ENCODE assay signal across 8 cellular contexts in the genomic region with DNA sequence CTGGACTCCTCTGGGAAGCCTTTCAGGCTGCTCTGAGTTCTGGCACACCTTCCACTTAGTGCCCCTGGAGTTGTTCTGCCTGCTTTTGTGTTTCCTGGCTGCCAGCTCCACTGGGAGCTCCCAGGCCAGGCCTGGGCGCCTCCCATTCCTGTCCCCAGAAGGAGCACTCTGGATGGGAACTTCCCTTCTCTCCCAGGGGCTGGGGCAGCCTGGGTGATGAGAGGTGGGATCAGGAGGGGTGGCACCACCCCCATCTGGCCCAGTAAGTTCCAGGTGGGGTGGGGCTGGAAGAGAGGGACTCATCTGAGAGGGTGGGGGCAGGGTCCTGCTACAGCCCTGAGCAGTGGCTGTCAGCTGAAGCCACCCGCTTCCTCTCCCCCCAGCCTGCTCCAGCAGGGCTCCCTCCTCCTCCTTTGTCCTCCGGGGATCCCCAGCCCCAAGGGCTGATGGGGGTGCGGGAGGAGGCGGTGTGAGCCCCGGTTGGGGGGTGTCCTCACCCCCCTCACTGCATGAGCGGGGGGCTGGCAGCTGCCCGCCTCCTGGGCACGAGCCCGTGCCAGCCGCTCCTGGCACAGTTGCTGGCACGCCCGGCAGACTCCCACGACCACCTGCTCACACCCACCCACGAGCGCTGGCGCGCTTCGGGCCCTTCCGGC. TPM values are rescaled to one million over a fixed set of nuclear protein-coding genes. Genes with fewer than 3 reads are reported as not detected.
A peak's percentile ranks its signal among the peaks of the same experiment; 100 is the strongest.
DNase-seq lines count a peak whose midpoint lies in the region; ATAC-seq and TF ChIP-seq lines count a peak whose summit lies in the region.

No MANE protein-coding gene starts in this region.

- peaks cover 2% of the 10 kb centered on the region for H3K4me1 Mint-ChIP-seq in activated CD8-positive, alpha-beta memory T cell treated with anti-CD3 and anti-CD28 coated beads, Interleukin-2, amount 10 ng/mL, durations not matched to agents 7 days and 5 days

- no peak overlapping the region for H3K27ac ChIP-seq in foreskin keratinocyte

- TF ChIP-seq CTCF in epithelial cell of proximal tubule (conservative IDR thresholded peaks at IDR 0.05; ENCODE audit: low read depth, low read length) (no peak), retinal pigment epithelial cell (conservative IDR thresholded peaks at IDR 0.05; ENCODE audit: low read depth, low read length) (no peak), foreskin keratinocyte (conservative IDR thresholded peaks at IDR 0.05) (no peak)

- no peak overlapping the region for H3K4me3 Mint-ChIP-seq in activated CD8-positive, alpha-beta memory T cell treated with anti-CD3 and anti-CD28 coated beads, Interleukin-2, amount 10 ng/mL, durations not matched to agents 7 days and 5 days

- no peak overlapping the region for H3K27ac Mint-ChIP-seq in activated CD8-positive, alpha-beta memory T cell treated with anti-CD3 and anti-CD28 coated beads, Interleukin-2, amount 10 ng/mL, durations not matched to agents 7 days and 5 days

- no peak for ATAC-seq in activated CD8-positive, alpha-beta memory T cell treated with anti-CD3 and anti-CD28 coated beads, Interleukin-2, amount 10 ng/mL, durations not matched to agents 7 days and 5 days
- ATAC-seq in GM18502 (IDR thresholded peaks at IDR 0.05; ENCODE audit: poor library complexity, unreplicated experiment) (no peak), HG02610 (IDR thresholded peaks at IDR 0.05; ENCODE audit: unreplicated experiment) (no peak), foreskin keratinocyte (no peak)

- peak; percentile 38 for DNase-seq in activated CD8-positive, alpha-beta memory T cell treated with anti-CD3 and anti-CD28 coated beads, Interleukin-2, amount 50 U/mL, for 4 hours
- no peak for DNase-seq in activated CD8-positive, alpha-beta memory T cell treated with anti-CD3 and anti-CD28 coated beads, Interleukin-2, amount 10 ng/mL, durations not matched to agents 7 days and 5 days
- DNase-seq in NCI-H526 (lab: John Stamatoyannopoulos, UW) (peak; percentile 59 to 81), epithelial cell of proximal tubule (ENCODE audit: low read depth) (no peak), retinal pigment epithelial cell (ENCODE audit: low read depth) (no peak), foreskin keratinocyte (no peak)

- H3K4me1 ChIP-seq in foreskin keratinocyte = no peaks in the 10 kb centered on the region

- H3K27me3 Mint-ChIP-seq in activated CD8-positive, alpha-beta memory T cell treated with anti-CD3 and anti-CD28 coated beads, Interleukin-2, amount 10 ng/mL, durations not matched to agents 7 days and 5 days = peaks cover 56% of the 10 kb centered on the region

- no peaks in the 10 kb centered on the region for H3K9me3 Mint-ChIP-seq in activated CD8-positive, alpha-beta memory T cell treated with anti-CD3 and anti-CD28 coated beads, Interleukin-2, amount 10 ng/mL, durations not matched to agents 7 days and 5 days (ENCODE audit: low read depth)

- H3K27me3 ChIP-seq in foreskin keratinocyte = peaks cover 79% of the 10 kb centered on the region

- CTCF ChIA-PET in activated CD8-positive, alpha-beta memory T cell treated with anti-CD3 and anti-CD28 coated beads, Interleukin-2, amount 10 ng/mL, durations not matched to agents 7 days and 5 days (lab: Charles Lee) = no interaction called here

- peak overlapping the region; percentile 16 for H3K4me3 ChIP-seq in epithelial cell of proximal tubule (ENCODE audit: low read depth, low read length)
- peak overlapping the region; percentile 45 for H3K4me3 ChIP-seq in retinal pigment epithelial cell (ENCODE audit: low read length)

- H3K36me3 Mint-ChIP-seq in activated CD8-positive, alpha-beta memory T cell treated with anti-CD3 and anti-CD28 coated beads, Interleukin-2, amount 10 ng/mL, durations not matched to agents 7 days and 5 days = no peaks in the 10 kb centered on the region

RNA-seq across cellular contexts. Expression of gene FOXO6, which starts 4.7 kb away (rescaled TPM):
- total RNA-seq in activated CD8-positive, alpha-beta memory T cell treated with anti-CD3 and anti-CD28 coated beads, Interleukin-2, amount 10 ng/mL, durations not matched to agents 7 days and 5 days = not detected
- 0.52 and 0.72 TPM in 2 replicates for total RNA-seq in epithelial cell of proximal tubule
- total RNA-seq in foreskin keratinocyte = 0.07 TPM in 1 of 2 replicates, not detected in the other
- polyA plus RNA-seq in foreskin keratinocyte = 0.04 and 0.11 TPM in 2 replicates

Comparison
In these comparisons a context has a peak if more than half of its experiments do, and no peak if none do; other contexts are left out.
1. DNase-seq: peak in activated CD8-positive, alpha-beta memory T cell treated with anti-CD3 and anti-CD28 coated beads, Interleukin-2, amount 50 U/mL, for 4 hours (single experiment) and NCI-H526 (2 of 2); none in activated CD8-positive, alpha-beta memory T cell treated with anti-CD3 and anti-CD28 coated beads, Interleukin-2, amount 10 ng/mL, durations not matched to agents 7 days and 5 days (single experiment), epithelial cell of proximal tubule (single experiment), retinal pigment epithelial cell (single experiment) and foreskin keratinocyte (0 of 2).